Comparison of ENCODE assay signal across 21 cellular contexts in the genomic region with DNA sequence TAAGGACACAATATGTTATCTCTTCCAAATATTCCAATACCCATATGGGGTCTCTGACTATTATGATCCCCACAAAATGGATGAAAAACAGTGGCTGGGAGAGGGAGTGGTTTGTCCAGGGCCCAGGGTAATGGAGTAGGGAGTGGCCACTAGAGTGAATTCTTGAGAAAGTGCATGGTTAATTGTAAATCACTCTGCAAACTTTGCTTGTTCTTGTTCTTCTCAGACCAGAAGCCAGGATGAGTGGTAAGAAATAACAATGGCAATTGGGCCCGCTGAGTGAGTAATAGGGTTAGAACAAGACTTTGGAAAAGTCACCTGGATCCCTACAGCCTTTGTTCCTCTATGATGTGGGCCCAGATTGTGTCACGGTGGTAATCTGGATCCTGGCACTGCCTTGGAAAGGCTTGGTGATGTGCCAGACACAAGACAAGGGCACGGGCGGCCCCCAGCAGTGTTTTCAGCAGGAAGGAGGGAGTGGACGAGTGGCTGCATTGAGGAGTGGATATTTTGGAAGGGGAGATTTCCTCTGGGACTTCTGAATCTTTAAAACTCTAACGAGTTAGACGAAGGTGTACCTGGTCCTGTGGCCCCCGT. TPM values are rescaled to one million over a fixed set of nuclear protein-coding genes. Genes with fewer than 3 reads are reported as not detected.
"Had no signal": no experiment of that assay in that cellular context is flagged by ENCODE, and none has a peak within 500 bp of the region (broad histone marks: within the 10 kb centered on the region; RNA-seq: fewer than 3 reads in every experiment).

No MANE protein-coding gene starts in this region.

- H3K27ac ChIP-seq: SJSA1, SK-N-MC had no signal

- H3K4me3 ChIP-seq: SJSA1, SK-N-MC had no signal

- FAIRE-seq: RCC 7860 had no signal

- H3K9me3 ChIP-seq: SJSA1 had no signal

- DNase-seq: KBM-7, NCI-H1092, NCI-H1105 treated with DMSO at 0.1 percent for 48 hours, NCI-H1417 treated with DMSO at 0.1 percent for 48 hours, NCI-H146, NCI-H1694 treated with DMSO at 0.1 percent for 48 hours, NCI-H1930, NCI-H2081, NCI-H2107, NCI-H2227 treated with DMSO at 0.1 percent for 48 hours, NCI-H524, NCI-H526 treated with DMSO at 0.1 percent for 48 hours, NCI-H774, Right ventricle myocardium superior, RPMI8226, SIG-M5 had no signal

- H3K27me3 ChIP-seq: SJSA1 had no signal

- H3K36me3 ChIP-seq: SJSA1 had no signal

RNA-seq across cellular contexts. Expression of a gene that starts 18.2 kb away (rescaled TPM):
- total RNA-seq: MCF 10A, NCI-H460 had no signal
